ENCODE assay signal across 1 cellular context in the genomic region with DNA sequence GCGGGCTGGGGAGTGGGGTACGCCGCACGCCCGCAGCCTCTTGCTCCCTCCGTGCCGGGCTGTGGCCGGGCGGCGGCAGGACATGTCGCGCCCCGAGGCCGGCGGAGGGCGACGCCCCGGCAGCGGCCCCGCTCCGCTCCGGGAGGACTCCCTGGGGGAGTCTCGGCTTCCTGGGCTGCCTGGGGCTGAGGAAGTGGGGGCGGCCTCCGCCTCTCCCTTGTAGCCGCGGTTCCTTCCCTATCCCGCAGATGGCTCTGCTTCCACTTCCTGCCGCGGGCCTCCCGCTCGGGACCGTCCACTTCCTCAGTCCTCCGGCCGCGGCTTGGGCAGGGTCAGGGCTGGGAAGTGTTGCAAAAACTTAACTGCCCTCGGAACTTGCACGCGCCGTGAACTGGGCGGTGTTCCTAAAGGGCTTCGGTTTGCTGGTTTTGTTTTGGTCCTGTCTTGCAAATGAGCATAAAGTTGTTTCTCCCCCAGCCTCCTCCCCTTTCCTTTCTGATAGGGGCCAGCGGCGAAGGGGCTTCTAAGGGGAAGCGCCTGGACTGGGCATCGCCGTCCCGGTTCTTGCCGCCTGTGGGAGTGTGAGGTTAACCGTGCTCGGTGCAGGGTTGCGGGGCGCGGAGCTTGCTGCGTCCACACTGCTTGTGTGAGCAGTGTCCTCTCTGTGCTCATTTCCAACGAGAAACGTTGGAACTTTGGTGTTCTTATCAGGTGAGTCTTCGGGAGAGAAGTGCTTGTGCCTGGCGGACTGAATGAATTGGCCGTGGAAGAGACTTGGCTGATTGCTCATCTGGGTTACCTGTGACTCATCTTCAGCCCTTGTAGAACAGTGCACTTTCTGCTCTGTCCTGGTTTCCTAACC.
TF ChIP-seq lines count a peak whose summit lies in the region.

No MANE protein-coding gene starts in this region.

TF ChIP-seq in HepG2, 621 proteins besides CTCF, POLR2A, EP300 and RAD21 (continued from another document):
- TF ChIP-seq, protein P1, sequence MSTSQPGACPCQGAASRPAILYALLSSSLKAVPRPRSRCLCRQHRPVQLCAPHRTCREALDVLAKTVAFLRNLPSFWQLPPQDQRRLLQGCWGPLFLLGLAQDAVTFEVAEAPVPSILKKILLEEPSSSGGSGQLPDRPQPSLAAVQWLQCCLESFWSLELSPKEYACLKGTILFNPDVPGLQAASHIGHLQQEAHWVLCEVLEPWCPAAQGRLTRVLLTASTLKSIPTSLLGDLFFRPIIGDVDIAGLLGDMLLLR (CRISPR knock-in tag; IDR thresholded peaks at IDR 0.05): 0 out of 2 replicates have a peak, but pooled peaks have one; percentile 57
- TF ChIP-seq MYC (CRISPR knock-in tag; IDR thresholded peaks at IDR 0.05; ENCODE audit: borderline replicate concordance) (peak; percentile 45; the same call in 1 of the 2 replicates), NBN (conservative IDR thresholded peaks at IDR 0.05) (no peak), ZNF564 (CRISPR knock-in tag; IDR thresholded peaks at IDR 0.05) (peak; percentile 88; the same call in 1 of the 2 replicates), ZNF234 (CRISPR knock-in tag; conservative IDR thresholded peaks at IDR 0.05) (no peak), ZNF839 (CRISPR knock-in tag; IDR thresholded peaks at IDR 0.05; ENCODE audit: borderline replicate concordance) (0 out of 2 replicates have a peak, but pooled peaks have one; percentile 73), DR1 (CRISPR knock-in tag; IDR thresholded peaks at IDR 0.05) (no peak), FOXK2 (IDR thresholded peaks at IDR 0.05) (no peak), SALL1 (CRISPR knock-in tag; IDR thresholded peaks at IDR 0.05) (peak; percentile 75), NFRKB (IDR thresholded peaks at IDR 0.05) (no peak), NFYC (CRISPR knock-in tag; IDR thresholded peaks at IDR 0.05) (0 out of 2 replicates have a peak, but pooled peaks have one; percentile 40), ZNF543 (CRISPR knock-in tag; IDR thresholded peaks at IDR 0.05) (0 out of 2 replicates have a peak, but pooled peaks have one; percentile 49), ZBTB3 (CRISPR knock-in tag; IDR thresholded peaks at IDR 0.05; ENCODE audit: borderline replicate concordance, low read depth) (no peak), HOXD1 (CRISPR knock-in tag; IDR thresholded peaks at IDR 0.05) (0 out of 2 replicates have a peak, but pooled peaks have one; percentile 65), ZNF883 (CRISPR knock-in tag; IDR thresholded peaks at IDR 0.05; ENCODE audit: not compliant biosample characterization) (peak; percentile 39), HOXA5 (CRISPR knock-in tag; IDR thresholded peaks at IDR 0.05) (peak; percentile 44; the same call in 1 of the 2 replicates), FOXC1 (CRISPR knock-in tag; IDR thresholded peaks at IDR 0.05; ENCODE audit: borderline replicate concordance) (no peak; the same call in 1 of the 2 replicates), ZNF138 (CRISPR knock-in tag; IDR thresholded peaks at IDR 0.05; ENCODE audit: low read depth) (0 out of 2 replicates have a peak, but pooled peaks have one; percentile 52), ZNF766 (CRISPR knock-in tag; IDR thresholded peaks at IDR 0.05; ENCODE audit: borderline replicate concordance) (peak; percentile 20; the same call in 1 of the 2 replicates), ZNF879 (CRISPR knock-in tag; IDR thresholded peaks at IDR 0.05) (0 out of 2 replicates have a peak, but pooled peaks have one; percentile 61), HNF4G (IDR thresholded peaks at IDR 0.05; ENCODE audit: borderline replicate concordance, low read depth, low read length) (no peak), HNF4G (CRISPR knock-in tag; IDR thresholded peaks at IDR 0.05; ENCODE audit: borderline replicate concordance, low read depth) (peak; percentile 14; the same call in 1 of the 2 replicates), KDM5B (CRISPR knock-in tag; IDR thresholded peaks at IDR 0.05; ENCODE audit: borderline replicate concordance) (peak; percentile 82)
- TF ChIP-seq, protein P2, sequence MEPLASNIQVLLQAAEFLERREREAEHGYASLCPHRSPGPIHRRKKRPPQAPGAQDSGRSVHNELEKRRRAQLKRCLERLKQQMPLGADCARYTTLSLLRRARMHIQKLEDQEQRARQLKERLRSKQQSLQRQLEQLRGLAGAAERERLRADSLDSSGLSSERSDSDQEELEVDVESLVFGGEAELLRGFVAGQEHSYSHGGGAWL (CRISPR knock-in tag; IDR thresholded peaks at IDR 0.05): 0 out of 2 replicates have a peak, but pooled peaks have one; percentile 22
- TF ChIP-seq, protein P3, sequence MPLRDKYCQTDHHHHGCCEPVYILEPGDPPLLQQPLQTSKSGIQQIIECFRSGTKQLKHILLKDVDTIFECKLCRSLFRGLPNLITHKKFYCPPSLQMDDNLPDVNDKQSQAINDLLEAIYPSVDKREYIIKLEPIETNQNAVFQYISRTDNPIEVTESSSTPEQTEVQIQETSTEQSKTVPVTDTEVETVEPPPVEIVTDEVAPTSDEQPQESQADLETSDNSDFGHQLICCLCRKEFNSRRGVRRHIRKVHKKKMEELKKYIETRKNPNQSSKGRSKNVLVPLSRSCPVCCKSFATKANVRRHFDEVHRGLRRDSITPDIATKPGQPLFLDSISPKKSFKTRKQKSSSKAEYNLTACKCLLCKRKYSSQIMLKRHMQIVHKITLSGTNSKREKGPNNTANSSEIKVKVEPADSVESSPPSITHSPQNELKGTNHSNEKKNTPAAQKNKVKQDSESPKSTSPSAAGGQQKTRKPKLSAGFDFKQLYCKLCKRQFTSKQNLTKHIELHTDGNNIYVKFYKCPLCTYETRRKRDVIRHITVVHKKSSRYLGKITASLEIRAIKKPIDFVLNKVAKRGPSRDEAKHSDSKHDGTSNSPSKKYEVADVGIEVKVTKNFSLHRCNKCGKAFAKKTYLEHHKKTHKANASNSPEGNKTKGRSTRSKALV (CRISPR knock-in tag; IDR thresholded peaks at IDR 0.05): peak; percentile 84; the same call in 1 of the 2 replicates
- TF ChIP-seq, protein P4, sequence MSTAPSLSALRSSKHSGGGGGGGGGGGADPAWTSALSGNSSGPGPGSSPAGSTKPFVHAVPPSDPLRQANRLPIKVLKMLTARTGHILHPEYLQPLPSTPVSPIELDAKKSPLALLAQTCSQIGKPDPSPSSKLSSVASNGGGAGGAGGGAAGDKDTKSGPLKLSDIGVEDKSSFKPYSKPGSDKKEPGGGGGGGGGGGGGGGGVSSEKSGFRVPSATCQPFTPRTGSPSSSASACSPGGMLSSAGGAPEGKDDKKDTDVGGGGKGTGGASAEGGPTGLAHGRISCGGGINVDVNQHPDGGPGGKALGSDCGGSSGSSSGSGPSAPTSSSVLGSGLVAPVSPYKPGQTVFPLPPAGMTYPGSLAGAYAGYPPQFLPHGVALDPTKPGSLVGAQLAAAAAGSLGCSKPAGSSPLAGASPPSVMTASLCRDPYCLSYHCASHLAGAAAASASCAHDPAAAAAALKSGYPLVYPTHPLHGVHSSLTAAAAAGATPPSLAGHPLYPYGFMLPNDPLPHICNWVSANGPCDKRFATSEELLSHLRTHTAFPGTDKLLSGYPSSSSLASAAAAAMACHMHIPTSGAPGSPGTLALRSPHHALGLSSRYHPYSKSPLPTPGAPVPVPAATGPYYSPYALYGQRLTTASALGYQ (CRISPR knock-in tag; IDR thresholded peaks at IDR 0.05): 0 out of 2 replicates have a peak, but pooled peaks have one; percentile 21
- TF ChIP-seq, protein P5, sequence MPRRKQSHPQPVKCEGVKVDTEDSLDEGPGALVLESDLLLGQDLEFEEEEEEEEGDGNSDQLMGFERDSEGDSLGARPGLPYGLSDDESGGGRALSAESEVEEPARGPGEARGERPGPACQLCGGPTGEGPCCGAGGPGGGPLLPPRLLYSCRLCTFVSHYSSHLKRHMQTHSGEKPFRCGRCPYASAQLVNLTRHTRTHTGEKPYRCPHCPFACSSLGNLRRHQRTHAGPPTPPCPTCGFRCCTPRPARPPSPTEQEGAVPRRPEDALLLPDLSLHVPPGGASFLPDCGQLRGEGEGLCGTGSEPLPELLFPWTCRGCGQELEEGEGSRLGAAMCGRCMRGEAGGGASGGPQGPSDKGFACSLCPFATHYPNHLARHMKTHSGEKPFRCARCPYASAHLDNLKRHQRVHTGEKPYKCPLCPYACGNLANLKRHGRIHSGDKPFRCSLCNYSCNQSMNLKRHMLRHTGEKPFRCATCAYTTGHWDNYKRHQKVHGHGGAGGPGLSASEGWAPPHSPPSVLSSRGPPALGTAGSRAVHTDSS (CRISPR knock-in tag; conservative IDR thresholded peaks at IDR 0.05): no peak
- TF ChIP-seq, protein P6, sequence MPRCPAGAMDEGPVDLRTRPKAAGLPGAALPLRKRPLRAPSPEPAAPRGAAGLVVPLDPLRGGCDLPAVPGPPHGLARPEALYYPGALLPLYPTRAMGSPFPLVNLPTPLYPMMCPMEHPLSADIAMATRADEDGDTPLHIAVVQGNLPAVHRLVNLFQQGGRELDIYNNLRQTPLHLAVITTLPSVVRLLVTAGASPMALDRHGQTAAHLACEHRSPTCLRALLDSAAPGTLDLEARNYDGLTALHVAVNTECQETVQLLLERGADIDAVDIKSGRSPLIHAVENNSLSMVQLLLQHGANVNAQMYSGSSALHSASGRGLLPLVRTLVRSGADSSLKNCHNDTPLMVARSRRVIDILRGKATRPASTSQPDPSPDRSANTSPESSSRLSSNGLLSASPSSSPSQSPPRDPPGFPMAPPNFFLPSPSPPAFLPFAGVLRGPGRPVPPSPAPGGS (CRISPR knock-in tag; IDR thresholded peaks at IDR 0.05): no peak
- TF ChIP-seq, protein P7, sequence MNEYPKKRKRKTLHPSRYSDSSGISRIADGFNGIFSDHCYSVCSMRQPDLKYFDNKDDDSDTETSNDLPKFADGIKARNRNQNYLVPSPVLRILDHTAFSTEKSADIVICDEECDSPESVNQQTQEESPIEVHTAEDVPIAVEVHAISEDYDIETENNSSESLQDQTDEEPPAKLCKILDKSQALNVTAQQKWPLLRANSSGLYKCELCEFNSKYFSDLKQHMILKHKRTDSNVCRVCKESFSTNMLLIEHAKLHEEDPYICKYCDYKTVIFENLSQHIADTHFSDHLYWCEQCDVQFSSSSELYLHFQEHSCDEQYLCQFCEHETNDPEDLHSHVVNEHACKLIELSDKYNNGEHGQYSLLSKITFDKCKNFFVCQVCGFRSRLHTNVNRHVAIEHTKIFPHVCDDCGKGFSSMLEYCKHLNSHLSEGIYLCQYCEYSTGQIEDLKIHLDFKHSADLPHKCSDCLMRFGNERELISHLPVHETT (CRISPR knock-in tag; conservative IDR thresholded peaks at IDR 0.05): 0 out of 2 replicates have a peak, but pooled peaks have one; percentile 62
